ENCODE assay signal across 1 cellular context in genomic region chr9:92706218-92706940, GRCh38.
TF ChIP-seq lines count a peak whose summit lies in the region.

No MANE protein-coding gene starts in this region.

TF ChIP-seq in IMR-90, 13 proteins besides CTCF, POLR2A, EP300 and RAD21 (continued from another document):
- TF ChIP-seq USF2 (IDR thresholded peaks at IDR 0.05; ENCODE audit: low read depth, low read length), result no peak
- TF ChIP-seq CEBPB (IDR thresholded peaks at IDR 0.05; ENCODE audit: low read depth, low read length), result no peak
- TF ChIP-seq RFX5 (IDR thresholded peaks at IDR 0.05; ENCODE audit: low read depth, low read length), result no peak
- TF ChIP-seq SMC3 (IDR thresholded peaks at IDR 0.05; ENCODE audit: low read depth, low read length), result no peak
